In the genomic region with DNA sequence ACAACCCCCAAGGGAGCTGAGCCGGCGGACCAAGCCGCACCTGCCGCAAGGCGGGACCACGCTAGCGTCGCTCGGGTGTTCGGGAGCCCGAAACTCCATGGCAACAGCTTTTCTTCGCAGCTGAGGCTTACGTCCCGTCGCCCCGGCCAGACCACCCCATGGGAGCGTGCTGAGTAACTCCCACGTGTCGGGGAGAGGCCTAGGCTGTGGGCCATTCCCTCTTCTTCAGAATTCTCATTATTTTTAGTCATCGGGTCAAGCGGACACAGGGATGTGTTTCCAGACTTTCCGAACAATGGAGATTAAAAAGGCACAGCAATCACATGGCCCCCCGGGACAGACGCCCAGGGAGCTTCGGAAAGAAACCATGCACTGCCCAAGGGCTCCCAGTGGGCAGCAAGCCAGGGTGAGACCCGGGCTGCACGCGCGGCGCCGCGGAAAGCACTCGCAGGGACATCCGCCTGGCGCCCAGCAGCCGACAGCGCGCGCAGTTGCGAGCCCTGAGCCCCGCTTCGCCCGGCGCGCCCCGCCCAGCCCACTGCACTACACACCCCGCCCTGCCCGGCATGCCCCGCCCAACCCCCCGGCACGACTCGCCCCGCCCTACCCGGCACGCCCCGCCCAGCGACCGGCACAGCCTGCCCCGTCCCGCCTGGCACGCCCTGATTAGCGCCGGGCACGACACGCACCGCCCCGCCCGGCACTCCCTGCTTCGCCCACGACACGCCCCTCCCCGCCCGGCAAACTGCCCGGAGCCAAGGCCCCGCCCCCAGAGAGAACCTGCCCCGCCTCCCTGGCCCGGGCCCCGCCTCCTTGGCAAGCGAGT, we compare ENCODE assay signal across 8 cellular contexts. TPM values are rescaled to one million over a fixed set of nuclear protein-coding genes. Genes with fewer than 3 reads are reported as not detected.
A peak's percentile ranks its signal among the peaks of the same experiment; 100 is the strongest.
DNase-seq lines count a peak whose midpoint lies in the region; ATAC-seq and TF ChIP-seq lines count a peak whose summit lies in the region.

No MANE protein-coding gene starts in this region.

- H3K27me3 ChIP-seq in DND-41 (ENCODE audit: insufficient read depth, low read length, poor library complexity) (no peaks in the 10 kb centered on the region), KMS-11 (ENCODE audit: insufficient read depth, low read depth) (no peaks in the 10 kb centered on the region), Panc1 (ENCODE audit: control insufficient read depth, insufficient read depth, low read length) (no peaks in the 10 kb centered on the region), fibroblast of lung (ENCODE audit: control insufficient read depth, insufficient read depth, low read length) (no peaks in the 10 kb centered on the region)

- intact Hi-C loops in Panc1 (cut with micrococcal nuclease; ENCODE audit: unreplicated experiment), result no loop called here

- H3K27me3 Mint-ChIP-seq in naive thymus-derived CD8-positive, alpha-beta T cell, result peaks cover 0 to 3% (median 0%) of the 10 kb centered on the region in 5 donors
- peaks cover 4 to 5% of the 10 kb centered on the region in 2 donors for H3K27me3 Mint-ChIP-seq in stimulated activated naive B cell treated with anti-CD40 and anti-IgM and Interleukin-4, amounts not matched to agents 10 μg/mL and 1 μg/mL and 100 μg/mL, for 72 hours

- H3K4me2 ChIP-seq in DND-41 (ENCODE audit: insufficient read depth, low read length) (peak overlapping the region; percentile 99), KMS-11 (peak overlapping the region; percentile 80), fibroblast of lung (ENCODE audit: extremely low read depth, insufficient read depth, low read length) (peak overlapping the region; percentile 99)

- CTCF ChIA-PET in Panc1 (lab: Charles Lee), result no interaction called here

- H3K4me3 Mint-ChIP-seq in naive thymus-derived CD8-positive, alpha-beta T cell, result peak overlapping the region; percentile 85 to 94 (median 92)
- peak overlapping the region; percentile 92 to 93 for H3K4me3 Mint-ChIP-seq in stimulated activated naive B cell treated with anti-CD40 and anti-IgM and Interleukin-4, amounts not matched to agents 10 μg/mL and 1 μg/mL and 100 μg/mL, for 72 hours

- H3K27ac ChIP-seq in DND-41 (ENCODE audit: low read length) (peak overlapping the region; percentile 76), KMS-11 (no peak overlapping the region), Panc1 (ENCODE audit: low read length) (peak overlapping the region; percentile 63), fibroblast of lung (ENCODE audit: insufficient read depth, low read length) (peak overlapping the region; percentile 67)

- peak overlapping the region; percentile 90 for H2AFZ ChIP-seq in DND-41 (ENCODE audit: low read depth, low read length)
- H2AFZ ChIP-seq in KMS-11 (ENCODE audit: low read depth), result peak overlapping the region; percentile 93
- H2AFZ ChIP-seq in fibroblast of lung (ENCODE audit: low read length), result peak overlapping the region; percentile 90

- peaks cover 0 to 4% (median 2%) of the 10 kb centered on the region in 3 donors for H3K36me3 Mint-ChIP-seq in naive thymus-derived CD8-positive, alpha-beta T cell
- H3K36me3 Mint-ChIP-seq in stimulated activated naive B cell treated with anti-CD40 and anti-IgM and Interleukin-4, amounts not matched to agents 10 μg/mL and 1 μg/mL and 100 μg/mL, for 72 hours, result peaks cover 3 to 4% of the 10 kb centered on the region in 2 donors

- peak overlapping the region; percentile 78 for H3K9ac ChIP-seq in DND-41 (ENCODE audit: low read depth, low read length)
- H3K9ac ChIP-seq in KMS-11, result peak overlapping the region; percentile 70
- H3K9ac ChIP-seq in fibroblast of lung (ENCODE audit: insufficient read depth, low read length), result peak overlapping the region; percentile 65

- POLR2A ChIA-PET in Panc1 (lab: Charles Lee), result no interaction called here
- POLR2A ChIA-PET in naive thymus-derived CD8-positive, alpha-beta T cell (lab: Charles Lee), result interaction anchor here (0.5 to 1.6 kb wide), 3 partner anchors 11 to 95 kb away, joined by 4 to 10 read pairs (median 4); a partner anchor contains a TSS

- no peaks in the 10 kb centered on the region for H3K9me3 Mint-ChIP-seq in naive thymus-derived CD8-positive, alpha-beta T cell
- H3K9me3 Mint-ChIP-seq in stimulated activated naive B cell treated with anti-CD40 and anti-IgM and Interleukin-4, amounts not matched to agents 10 μg/mL and 1 μg/mL and 100 μg/mL, for 72 hours, result no peaks in the 10 kb centered on the region

- H3K36me3 ChIP-seq in DND-41 (ENCODE audit: insufficient read depth, low read length) (no peaks in the 10 kb centered on the region), KMS-11 (ENCODE audit: insufficient read depth) (no peaks in the 10 kb centered on the region), Panc1 (ENCODE audit: control insufficient read depth, insufficient read depth, low read length) (no peaks in the 10 kb centered on the region; the same call in 1 of the 2 replicates), fibroblast of lung (ENCODE audit: control insufficient read depth, insufficient read depth, low read length) (no peaks in the 10 kb centered on the region)

- peak overlapping the region; percentile 53 to 94 (median 89) for H3K27ac Mint-ChIP-seq in naive thymus-derived CD8-positive, alpha-beta T cell
- peak overlapping the region; percentile 96 for H3K27ac Mint-ChIP-seq in stimulated activated naive B cell treated with anti-CD40 and anti-IgM and Interleukin-4, amounts not matched to agents 10 μg/mL and 1 μg/mL and 100 μg/mL, for 72 hours

- no TSS peak for BruUV-seq in Panc1 (replicated peaks; lab: Mats Ljungman, UMichigan)

- H4K20me1 ChIP-seq in DND-41 (ENCODE audit: insufficient read depth, low read length) (no peaks in the 10 kb centered on the region), KMS-11 (ENCODE audit: insufficient read depth) (no peaks in the 10 kb centered on the region), fibroblast of lung (ENCODE audit: control insufficient read depth, extremely low read depth, insufficient read depth, low read length) (no peaks in the 10 kb centered on the region)

- TF ChIP-seq CTCF in DND-41 (IDR thresholded peaks at IDR 0.05; ENCODE audit: borderline replicate concordance, extremely low read depth, low read length, poor library complexity, severe bottlenecking), result no peak
- TF ChIP-seq CTCF in KMS-11 (conservative IDR thresholded peaks at IDR 0.05; ENCODE audit: low read depth, low read length), result no peak
- no peak for TF ChIP-seq CTCF in Panc1 (IDR thresholded peaks at IDR 0.05)
- TF ChIP-seq CTCF in fibroblast of lung (conservative IDR thresholded peaks at IDR 0.05 in 1 of 2, IDR thresholded peaks at IDR 0.05 in 1 of 2; ENCODE audit: low read depth in 1 of 2, low read length in 2 of 2), result no peak

- ATAC-seq in DND-41 (ENCODE audit: insufficient read depth, low read depth) (peak; percentile 88), GM21786 (IDR thresholded peaks at IDR 0.05; ENCODE audit: unreplicated experiment) (peak; percentile 81), Panc1 (peak; percentile 97)
- peak; percentile 89 to 90 for ATAC-seq in naive thymus-derived CD8-positive, alpha-beta T cell
- ATAC-seq in stimulated activated naive B cell treated with anti-CD40 and anti-IgM and Interleukin-4, amounts not matched to agents 10 μg/mL and 1 μg/mL and 100 μg/mL, for 72 hours (replicated peaks), result peak; percentile 92 to 94

- DNase-seq in DND-41 (peak; percentile 98), Panc1 (ENCODE audit: low read depth, low spot score) (peak; percentile 43), activated T-helper 1 cell treated with Interleukin-2 at 50 U/mL for 16 hours (ENCODE audit: low read depth) (peak; percentile 100), fibroblast of lung (ENCODE audit: low read depth in 2 of 2) (peak; percentile 90 to 94)
- DNase-seq in naive thymus-derived CD8-positive, alpha-beta T cell, result peak; percentile 97 to 100 (median 100)
- peak; percentile 99 for DNase-seq in stimulated activated naive B cell treated with anti-CD40 and anti-IgM and Interleukin-4, amounts not matched to agents 10 μg/mL and 1 μg/mL and 100 μg/mL, for 72 hours

- H3K4me1 Mint-ChIP-seq in naive thymus-derived CD8-positive, alpha-beta T cell, result peaks cover 2 to 8% (median 7%) of the 10 kb centered on the region in 4 donors
- peaks cover 3 to 10% of the 10 kb centered on the region in 2 donors for H3K4me1 Mint-ChIP-seq in stimulated activated naive B cell treated with anti-CD40 and anti-IgM and Interleukin-4, amounts not matched to agents 10 μg/mL and 1 μg/mL and 100 μg/mL, for 72 hours

- no peaks in the 10 kb centered on the region for H3K9me3 ChIP-seq in DND-41 (ENCODE audit: insufficient read depth, low read length, severe bottlenecking)
- no peaks in the 10 kb centered on the region for H3K9me3 ChIP-seq in Panc1 (ENCODE audit: control insufficient read depth, insufficient read depth, low read depth, low read length)
- no peaks in the 10 kb centered on the region for H3K9me3 ChIP-seq in fibroblast of lung (ENCODE audit: control insufficient read depth, insufficient read depth, low read depth, low read length)

- H3K79me2 ChIP-seq in DND-41 (ENCODE audit: insufficient read depth, low read length) (no peaks in the 10 kb centered on the region), KMS-11 (ENCODE audit: insufficient read depth, low read depth) (no peaks in the 10 kb centered on the region), fibroblast of lung (ENCODE audit: control insufficient read depth, insufficient read depth, low read length) (no peaks in the 10 kb centered on the region)

- H3K4me1 ChIP-seq in DND-41 (ENCODE audit: insufficient read depth, low read length) (peaks cover 20% of the 10 kb centered on the region), KMS-11 (ENCODE audit: low read depth, poor library complexity, severe bottlenecking) (peaks cover 3% of the 10 kb centered on the region), Panc1 (ENCODE audit: control insufficient read depth, insufficient read depth, low read length) (0 out of 2 replicates have a peak, but pooled peaks cover 3% of the 10 kb centered on the region), fibroblast of lung (ENCODE audit: control insufficient read depth, extremely low read depth, insufficient read depth, low read length) (peaks cover 3% of the 10 kb centered on the region)

- in situ Hi-C loops in Panc1 (cut with HindIII; ENCODE audit: low pct_unique_long_range_greater_than_20kb, low sequenced_read_pairs), result no loop called here

- H3K4me3 ChIP-seq in DND-41 (ENCODE audit: low read depth in 1 of 2, low read length in 2 of 2) (peak overlapping the region; percentile 45 to 94; a peak in 3 of 4 replicates), KMS-11 (IDR thresholded peaks at IDR 0.05; ENCODE audit: insufficient read depth, low read depth, low read length) (no peak overlapping the region), Panc1 (ENCODE audit: low read depth in 2 of 2, low read length in 2 of 2) (peak overlapping the region; percentile 69 to 71), fibroblast of lung (replicated peaks in 1 of 4; ENCODE audit: control extremely low read depth in 1 of 4, insufficient read depth in 1 of 4, low read depth in 3 of 4, low read length in 4 of 4) (peak overlapping the region; percentile 78 to 91 (median 80))

RNA-seq across cellular contexts. Expression of a gene that starts 0.4 kb away (rescaled TPM):
- 0.82 TPM for total RNA-seq in Panc1 (2021; ENCODE audit: unreplicated experiment)
- polyA plus RNA-seq in Panc1 (2012; ENCODE audit: insufficient read length), result 1.5 TPM
- total RNA-seq in fibroblast of lung, result 0.77 and 1.2 TPM in 2 replicates
- 0.39 and 0.44 TPM in 2 replicates for polyA plus RNA-seq in fibroblast of lung
- 0.14 and 0.16 TPM in 2 replicates for polyA plus RNA-seq in fibroblast of lung (2012)
- not detected in 2 replicates for polyA minus RNA-seq in fibroblast of lung (ENCODE audit: low replicate concordance)
- total RNA-seq in naive thymus-derived CD8-positive, alpha-beta T cell, result under 1 TPM in 1 of 2 experiments, not detected in 1; 0.21 TPM
- under 1 TPM in 1 of 3 donors, not detected in 2; 0.75 TPM for polyA plus RNA-seq in naive thymus-derived CD8-positive, alpha-beta T cell

RNA-seq across cellular contexts. Expression of a gene that starts 28.2 kb away (rescaled TPM):
- total RNA-seq in Panc1 (2021; ENCODE audit: unreplicated experiment) (11.1 TPM), fibroblast of lung (27.7 and 30.2 TPM in 2 replicates)
- polyA plus RNA-seq in Panc1 (2012; ENCODE audit: insufficient read length), result 6.3 TPM
- polyA plus RNA-seq in fibroblast of lung, result 41.6 and 45.5 TPM in 2 replicates
- 28.1 and 32.0 TPM in 2 replicates for polyA plus RNA-seq in fibroblast of lung (2012)
- polyA minus RNA-seq in fibroblast of lung (ENCODE audit: low replicate concordance), result 0.71 and 2.6 TPM in 2 replicates
- 10 to 100 TPM; 18.1 to 20.1 TPM for total RNA-seq in naive thymus-derived CD8-positive, alpha-beta T cell
- 10 to 100 TPM; 15.6 to 26.9 (median 18.8) TPM for polyA plus RNA-seq in naive thymus-derived CD8-positive, alpha-beta T cell

RNA-seq across cellular contexts. Expression of a gene that starts 28.4 kb away (rescaled TPM):
- total RNA-seq in Panc1 (2021; ENCODE audit: unreplicated experiment), result 2.6 TPM
- 2.4 TPM for polyA plus RNA-seq in Panc1 (2012; ENCODE audit: insufficient read length)
- total RNA-seq in fibroblast of lung, result 23.9 and 30.9 TPM in 2 replicates
- 15.0 and 17.6 TPM in 2 replicates for polyA plus RNA-seq in fibroblast of lung
- polyA plus RNA-seq in fibroblast of lung (2012), result 9.3 and 10.0 TPM in 2 replicates
- 23.3 and 24.1 TPM in 2 replicates for polyA minus RNA-seq in fibroblast of lung (ENCODE audit: low replicate concordance)
- total RNA-seq in naive thymus-derived CD8-positive, alpha-beta T cell, result 10 to 100 TPM; 29.5 to 32.1 TPM
- polyA plus RNA-seq in naive thymus-derived CD8-positive, alpha-beta T cell, result 1 to 10 TPM in 2 of 3 donors, under 1 TPM in 1; 0.96 to 2.0 (median 1.4) TPM

Comparison
In these comparisons a context has a peak if more than half of its experiments do, and no peak if none do; other contexts are left out.
1. DNase-seq: peak in every context shown above with its lines; median percentile 100 in activated T-helper 1 cell treated with Interleukin-2 at 50 U/mL for 16 hours; 100 in naive thymus-derived CD8-positive, alpha-beta T cell; 99 in stimulated activated naive B cell treated with anti-CD40 and anti-IgM and Interleukin-4, amounts not matched to agents 10 μg/mL and 1 μg/mL and 100 μg/mL, for 72 hours; 98 in DND-41; 92 in fibroblast of lung; 43 in Panc1.